18 cellular contexts compared by ENCODE assay signal in genomic region chr2:43165378-43166025, GRCh38.
A peak's percentile ranks its signal among the peaks of the same experiment; 100 is the strongest.
DNase-seq lines count a peak whose midpoint lies in the region; ATAC-seq, FAIRE-seq and TF ChIP-seq lines count a peak whose summit lies in the region.
"Had no signal": no experiment of that assay in that cellular context is flagged by ENCODE, and none has a peak within 500 bp of the region (broad histone marks: within the 10 kb centered on the region; RNA-seq: fewer than 3 reads in every experiment).

No MANE protein-coding gene starts in this region.

- RAD21 ChIA-PET in GM12878 (lab: Charles Lee; ENCODE audit: unreplicated experiment), result interaction anchor here (0.6 to 1.9 kb wide), 4 partner anchors 9 to 313 kb away, joined by 3 to 5 read pairs (median 4); no protein-coding TSS in a partner anchor

- H2AFZ ChIP-seq in H9 (ENCODE audit: low read length) (no peak overlapping the region), GM12878 (ENCODE audit: control insufficient read depth, low read depth, low read length) (no peak overlapping the region)

- SMC1A ChIA-PET in GM12878 (lab: Charles Lee; ENCODE audit: uncharacterized antibody, unreplicated experiment), result interaction anchor here (0.9 to 10.8 kb wide), 4 partner anchors 13 to 64 kb away, joined by 3 to 147 read pairs (median 6); no protein-coding TSS in a partner anchor

- CTCF ChIA-PET in GM12878 (lab: Yijun Ruan, JAX), result no interaction called here
- CTCF ChIA-PET in naive thymus-derived CD4-positive, alpha-beta T cell (lab: Charles Lee), result interaction anchor here (0.9 to 11.5 kb wide), 3 partner anchors 57 to 77 kb away, joined by 3 to 76 read pairs (median 4); partner anchors contain the start of gene ZFP36L2

- TF ChIP-seq POLR2A in GM12878 (IDR thresholded peaks at IDR 0.05; ENCODE audit: low read depth, low read length) (no peak), stomach (IDR thresholded peaks at IDR 0.05) (no peak)

- H3K4me3 ChIP-seq in BLaER1 treated with 17β-estradiol and CSF1 and Interleukin-3, amounts not matched to agents 10 nM and 100 nM, result no peak overlapping the region
- H3K4me3 ChIP-seq in GM12878, result no peak overlapping the region
- H3K4me3 ChIP-seq in naive thymus-derived CD4-positive, alpha-beta T cell (ENCODE audit: low read length), result no peak overlapping the region
- no peak overlapping the region for H3K4me3 ChIP-seq in stomach

- TF ChIP-seq CTCF in H9 (conservative IDR thresholded peaks at IDR 0.05) (peak; percentile 63), GM12878 (IDR thresholded peaks at IDR 0.05 in 2 of 3, conservative IDR thresholded peaks at IDR 0.05 in 1 of 3; ENCODE audit: control insufficient read depth in 2 of 3, extremely low read depth in 1 of 3, insufficient read depth in 1 of 3, low read depth in 3 of 3, low read length in 3 of 3) (0 out of 6 replicates have a peak, but pooled peaks of 1 of the 3 experiments have one; percentile 6), stomach (IDR thresholded peaks at IDR 0.05) (no peak)

- H3K56ac ChIP-seq in H9 (ENCODE audit: insufficient read length, low read depth, low read length), result no peak overlapping the region

- H3K36me3 Mint-ChIP-seq in H9 (ENCODE audit: insufficient read depth in 1 of 3, low read depth in 3 of 3), result no peaks in the 10 kb centered on the region
- no peaks in the 10 kb centered on the region for H3K36me3 Mint-ChIP-seq in naive thymus-derived CD4-positive, alpha-beta T cell
- no peaks in the 10 kb centered on the region for H3K36me3 Mint-ChIP-seq in activated CD4-positive, alpha-beta T cell treated with anti-CD3 and anti-CD28 coated beads, Interleukin-2, amount 10 ng/mL, durations not matched to agents 24 days and 14 days (ENCODE audit: low read depth)

- H3K23ac ChIP-seq in H9 (ENCODE audit: insufficient read length, low read depth, low read length), result no peak overlapping the region

- BruUV-seq in GM12878 (replicated peaks; lab: Mats Ljungman, UMichigan), result no TSS peak

- ATAC-seq in GM12878, result no peak
- ATAC-seq in naive thymus-derived CD4-positive, alpha-beta T cell, result no peak
- ATAC-seq: activated T-helper 17 cell treated with anti-CD3 and anti-CD28 coated beads, Interleukin-2, amount 50 U/mL, for 72 hours; esophagus mucosa; stimulated activated naive CD8-positive, alpha-beta T cell treated with anti-CD3 and anti-CD28 coated beads, Interleukin-15, Interleukin-2, amounts not matched to agents 100 U/mL and 50 U/mL, for 24 hours had no signal

- no peaks in the 10 kb centered on the region for H3K36me3 ChIP-seq in BLaER1 treated with 17β-estradiol and CSF1 and Interleukin-3, amounts not matched to agents 10 nM and 100 nM
- no peaks in the 10 kb centered on the region for H3K36me3 ChIP-seq in GM12878 (ENCODE audit: control insufficient read depth in 2 of 2, insufficient read depth in 2 of 2, low read length in 1 of 2)
- H3K36me3 ChIP-seq in naive thymus-derived CD4-positive, alpha-beta T cell (ENCODE audit: control insufficient read depth in 2 of 3, insufficient read depth in 3 of 3, low read length in 3 of 3), result no peaks in the 10 kb centered on the region
- no peaks in the 10 kb centered on the region for H3K36me3 ChIP-seq in stomach

- POLR2A ChIA-PET in GM12878 (lab: Charles Lee), result interaction anchor here (1.3 to 1.7 kb wide), 2 partner anchors 10 to 56 kb away, joined by 3 to 8 read pairs; no protein-coding TSS in a partner anchor
- POLR2A ChIA-PET in naive thymus-derived CD4-positive, alpha-beta T cell (lab: Charles Lee), result interaction anchor here (7.0 to 43.2 kb wide), 4 partner anchors 8 to 52 kb away, joined by 130 to 1899 read pairs (median 902); partner anchors contain the start of gene ZFP36L2

- no peaks in the 10 kb centered on the region for H3K27me3 ChIP-seq in BLaER1 treated with 17β-estradiol and CSF1 and Interleukin-3, amounts not matched to agents 10 nM and 100 nM
- H3K27me3 ChIP-seq in H9 (ENCODE audit: insufficient read depth, low read length) (no peaks in the 10 kb centered on the region), GM12878 (replicated peaks in 1 of 2; ENCODE audit: control insufficient read depth in 2 of 2, insufficient read depth in 2 of 2, low read length in 1 of 2) (no peaks in the 10 kb centered on the region), stomach (no peaks in the 10 kb centered on the region)
- no peaks in the 10 kb centered on the region for H3K27me3 ChIP-seq in naive thymus-derived CD4-positive, alpha-beta T cell (ENCODE audit: control insufficient read depth in 2 of 2, insufficient read depth in 2 of 2, low read length in 2 of 2)

- no peak overlapping the region for H3K27ac Mint-ChIP-seq in H9
- peak overlapping the region; percentile 27 to 89 (median 57) for H3K27ac Mint-ChIP-seq in naive thymus-derived CD4-positive, alpha-beta T cell
- H3K27ac Mint-ChIP-seq in activated CD4-positive, alpha-beta T cell treated with anti-CD3 and anti-CD28 coated beads, Interleukin-2, amount 10 ng/mL, durations not matched to agents 24 days and 14 days, result no peak overlapping the region

- H3K79me2 ChIP-seq in H9 (ENCODE audit: insufficient read depth, low read length) (no peaks in the 10 kb centered on the region), GM12878 (ENCODE audit: control insufficient read depth, insufficient read depth, low read length) (no peaks in the 10 kb centered on the region)

- no peak overlapping the region for H4K91ac ChIP-seq in H9 (ENCODE audit: insufficient read length, low read depth, low read length)

- WGBS in H9 (ENCODE audit: extremely low coverage, insufficient read length, low lambda C conversion rate), result no CpG with 5 or more reads among the region's 8 CpGs
- WGBS in GM12878 (ENCODE audit: insufficient coverage, insufficient replicate concordance, low lambda C conversion rate, missing lambda C conversion rate), result 76% methylated on average over 8 of the region's 8 CpGs
- WGBS in stomach, 5 donors, result 85 to 90% (median 88%) methylated on average over 8 of the region's 8 CpGs

- H2BK120ac ChIP-seq in H9 (ENCODE audit: low read depth, low read length, poor library complexity, severe bottlenecking), result no peak overlapping the region

- no peaks in the 10 kb centered on the region for H3K9me3 ChIP-seq in BLaER1 treated with 17β-estradiol and CSF1 and Interleukin-3, amounts not matched to agents 10 nM and 100 nM (replicated peaks in 1 of 11)
- H3K9me3 ChIP-seq in H9 (ENCODE audit: control insufficient read depth, low read depth, low read length), result no peaks in the 10 kb centered on the region
- no peaks in the 10 kb centered on the region for H3K9me3 ChIP-seq in GM12878 (replicated peaks; ENCODE audit: control insufficient read depth, insufficient read depth, low read length)
- no peaks in the 10 kb centered on the region for H3K9me3 ChIP-seq in naive thymus-derived CD4-positive, alpha-beta T cell (ENCODE audit: control insufficient read depth in 2 of 3, low read length in 3 of 3)
- no peaks in the 10 kb centered on the region for H3K9me3 ChIP-seq in stomach

- DNase-seq in H9, result no peak
- DNase-seq in GM12878 (ENCODE audit: low read depth, low spot score), result no peak
- no peak for DNase-seq in naive thymus-derived CD4-positive, alpha-beta T cell
- DNase-seq in stomach, result no peak
- no peak for DNase-seq in NOMO-1 (lab: John Stamatoyannopoulos, UW; ENCODE audit: unreplicated experiment in 2 of 2)
- no peak for DNase-seq in activated CD4-positive, CD25-positive, alpha-beta regulatory T cell treated with anti-CD3 and anti-CD28 coated beads, Interleukin-2, amount 50 U/mL, for 72 hours
- no peak for DNase-seq in activated CD4-positive, alpha-beta T cell treated with anti-CD3 and anti-CD28 coated beads, Interleukin-2, amount 10 ng/mL, durations not matched to agents 24 days and 14 days
- DNase-seq: activated CD4-positive, alpha-beta T cell treated with anti-CD3 and anti-CD28 coated beads for 48 hours; caudate nucleus; Karpas-422; NCI-H2029 treated with DMSO at 0.1 percent for 48 hours; NK-92 treated with Interleukin-12 subunit alpha and Interleukin-12 subunit beta, amount 100 ng/mL, for 24 hours; stimulated activated CD4-positive, alpha-beta T cell treated with anti-CD3 and anti-CD28 coated beads, Interleukin-4, amount 100 ng/mL, for 1 hour; stimulated activated naive CD8-positive, alpha-beta T cell treated with anti-CD3 and anti-CD28 coated beads, Interleukin-15, Interleukin-2, amounts not matched to agents 100 U/mL and 50 U/mL, for 24 hours had no signal

- no peak overlapping the region for H2AK5ac ChIP-seq in H9 (ENCODE audit: insufficient read length, low read length)

- TF ChIP-seq EP300 in GM12878 (IDR thresholded peaks at IDR 0.05; ENCODE audit: borderline replicate concordance in 1 of 2, control insufficient read depth in 1 of 2, low read depth in 2 of 2, low read length in 2 of 2), result no peak
- TF ChIP-seq EP300 in stomach (IDR thresholded peaks at IDR 0.05), result no peak

- H2BK5ac ChIP-seq in H9 (ENCODE audit: insufficient read length, low read length), result no peak overlapping the region

- H3K23me2 ChIP-seq in H9 (ENCODE audit: insufficient read length, low read depth, low read length, poor library complexity, severe bottlenecking), result no peaks in the 10 kb centered on the region

- H4K20me1 ChIP-seq in BLaER1 treated with 17β-estradiol and CSF1 and Interleukin-3, amounts not matched to agents 10 nM and 100 nM, result peaks cover 0 to 31% (median 0%) of the 10 kb centered on the region in 11 experiments; a peak in 4 of 22 replicates
- H4K20me1 ChIP-seq in H9 (ENCODE audit: control insufficient read depth, insufficient read depth, insufficient read length), result no peaks in the 10 kb centered on the region
- no peaks in the 10 kb centered on the region for H4K20me1 ChIP-seq in GM12878 (ENCODE audit: control insufficient read depth, insufficient read depth)

- no peak for TF ChIP-seq RAD21 in GM12878 (IDR thresholded peaks at IDR 0.05; ENCODE audit: insufficient read depth, low read depth, low read length)

- H3K79me1 ChIP-seq in H9 (ENCODE audit: insufficient read depth, low read depth, low read length, poor library complexity, severe bottlenecking), result no peaks in the 10 kb centered on the region

- peaks cover 2% of the 10 kb centered on the region for H3K27me3 Mint-ChIP-seq in H9 (ENCODE audit: low read depth)
- no peaks in the 10 kb centered on the region for H3K27me3 Mint-ChIP-seq in naive thymus-derived CD4-positive, alpha-beta T cell
- H3K27me3 Mint-ChIP-seq in activated CD4-positive, alpha-beta T cell treated with anti-CD3 and anti-CD28 coated beads, Interleukin-2, amount 10 ng/mL, durations not matched to agents 24 days and 14 days, result no peaks in the 10 kb centered on the region
- H3K27me3 Mint-ChIP-seq: activated T-helper 17 cell treated with anti-CD3 and anti-CD28 coated beads, Interleukin-2, amount 50 U/mL, for 72 hours had no signal

- in situ Hi-C loops in GM12878 (cut with MboI), result no loop called here

- H3K9me3 Mint-ChIP-seq in H9, result no peaks in the 10 kb centered on the region
- H3K9me3 Mint-ChIP-seq in naive thymus-derived CD4-positive, alpha-beta T cell, result peaks cover 0 to 2% (median 0%) of the 10 kb centered on the region in 11 donors
- H3K9me3 Mint-ChIP-seq in activated CD4-positive, alpha-beta T cell treated with anti-CD3 and anti-CD28 coated beads, Interleukin-2, amount 10 ng/mL, durations not matched to agents 24 days and 14 days, result no peaks in the 10 kb centered on the region
- H3K9me3 Mint-ChIP-seq: activated T-helper 17 cell treated with anti-CD3 and anti-CD28 coated beads, Interleukin-2, amount 50 U/mL, for 72 hours had no signal

- H4K8ac ChIP-seq in H9 (replicated peaks; ENCODE audit: insufficient read length, low read depth, low read length), result no peak overlapping the region

- H2BK15ac ChIP-seq in H9 (ENCODE audit: low read depth, low read length), result no peak overlapping the region

- no peak overlapping the region for H3K18ac ChIP-seq in H9 (ENCODE audit: insufficient read length, low read depth, low read length)

- no peak overlapping the region for H2BK12ac ChIP-seq in H9 (ENCODE audit: insufficient read length, low read depth, low read length)

- no peak overlapping the region for H3K9ac ChIP-seq in BLaER1 treated with 17β-estradiol and CSF1 and Interleukin-3, amounts not matched to agents 10 nM and 100 nM
- H3K9ac ChIP-seq in H9 (ENCODE audit: extremely low read depth, insufficient read length, low read length) (no peak overlapping the region), GM12878 (ENCODE audit: control insufficient read depth, insufficient read depth, low read length) (no peak overlapping the region)

- peak overlapping the region in 10 of 11 experiments; percentile 3 to 76 (median 34); a peak in 13 of 22 replicates for H3K4me2 ChIP-seq in BLaER1 treated with 17β-estradiol and CSF1 and Interleukin-3, amounts not matched to agents 10 nM and 100 nM
- H3K4me2 ChIP-seq in H9 (ENCODE audit: insufficient read depth, insufficient read length, low read length) (no peak overlapping the region), GM12878 (ENCODE audit: control insufficient read depth, insufficient read depth) (no peak overlapping the region)

- H3K4me1 Mint-ChIP-seq in H9, result peaks cover 22 to 28% of the 10 kb centered on the region in 2 experiments
- H3K4me1 Mint-ChIP-seq in naive thymus-derived CD4-positive, alpha-beta T cell, result peaks cover 47 to 89% (median 71%) of the 10 kb centered on the region in 7 donors
- peaks cover 50% of the 10 kb centered on the region for H3K4me1 Mint-ChIP-seq in activated CD4-positive, alpha-beta T cell treated with anti-CD3 and anti-CD28 coated beads, Interleukin-2, amount 10 ng/mL, durations not matched to agents 24 days and 14 days

- no peak overlapping the region for H3K4ac ChIP-seq in H9 (ENCODE audit: low read depth, low read length)

- no peak overlapping the region for H3T11ph ChIP-seq in H9 (ENCODE audit: low read length)

- intact Hi-C loops in GM12878 (cut with micrococcal nuclease; ENCODE audit: unreplicated experiment), result no loop called here
- intact Hi-C loops in naive thymus-derived CD4-positive, alpha-beta T cell (cut with micrococcal nuclease), result no loop called here
- intact Hi-C loops in stomach (cut with DNase I; ENCODE audit: low total_unique reads), result no loop called here
- intact Hi-C loops in activated CD4-positive, alpha-beta T cell treated with anti-CD3 and anti-CD28 coated beads, Interleukin-2, amount 10 ng/mL, durations not matched to agents 24 days and 14 days (cut with micrococcal nuclease), result no loop called here

- H4K5ac ChIP-seq in H9 (ENCODE audit: insufficient read length, low read depth, low read length), result no peak overlapping the region

- FAIRE-seq in GM12878 (lab: Jason Lieb, UNC), result no peak

- H3K4me3 Mint-ChIP-seq in H9, result no peak overlapping the region
- peak overlapping the region in 3 of 10 donors; percentile 10 to 63 (median 32) for H3K4me3 Mint-ChIP-seq in naive thymus-derived CD4-positive, alpha-beta T cell
- H3K4me3 Mint-ChIP-seq in activated CD4-positive, alpha-beta T cell treated with anti-CD3 and anti-CD28 coated beads, Interleukin-2, amount 10 ng/mL, durations not matched to agents 24 days and 14 days, result no peak overlapping the region
- H3K4me3 Mint-ChIP-seq: activated T-helper 17 cell treated with anti-CD3 and anti-CD28 coated beads, Interleukin-2, amount 50 U/mL, for 72 hours had no signal

- no peak overlapping the region for H3K27ac ChIP-seq in BLaER1 treated with 17β-estradiol and CSF1 and Interleukin-3, amounts not matched to agents 10 nM and 100 nM
- H3K27ac ChIP-seq in H9 (ENCODE audit: insufficient read length, low read depth, low read length), result no peak overlapping the region
- no peak overlapping the region for H3K27ac ChIP-seq in GM12878 (ENCODE audit: control insufficient read depth, insufficient read depth)
- H3K27ac ChIP-seq in naive thymus-derived CD4-positive, alpha-beta T cell (ENCODE audit: low read depth, low read length), result no peak overlapping the region
- H3K27ac ChIP-seq in stomach, result no peak overlapping the region
- H3K27ac ChIP-seq: C4-2B had no signal

- H3K4me1 ChIP-seq in BLaER1 treated with 17β-estradiol and CSF1 and Interleukin-3, amounts not matched to agents 10 nM and 100 nM, result peaks cover 64 to 99% (median 90%) of the 10 kb centered on the region in 10 experiments
- H3K4me1 ChIP-seq in H9 (ENCODE audit: insufficient read depth, low read length) (no peaks in the 10 kb centered on the region), GM12878 (ENCODE audit: control insufficient read depth, insufficient read depth, low read length) (peaks cover 19% of the 10 kb centered on the region), stomach (peaks cover 54 to 66% (median 58%) of the 10 kb centered on the region in 4 donors)
- H3K4me1 ChIP-seq in naive thymus-derived CD4-positive, alpha-beta T cell (ENCODE audit: control insufficient read depth in 2 of 2, insufficient read depth in 2 of 2, low read length in 2 of 2), result peaks cover 47 to 54% of the 10 kb centered on the region in 2 donors

- no peak overlapping the region for H3K14ac ChIP-seq in H9 (ENCODE audit: insufficient read depth, low read length)

- H2BK20ac ChIP-seq in H9 (ENCODE audit: low read depth, low read length, poor library complexity, severe bottlenecking), result no peak overlapping the region

Comparison
In these comparisons a context has a peak if more than half of its experiments do, and no peak if none do; other contexts are left out.
1. H3K4me2 ChIP-seq: peak in BLaER1 treated with 17β-estradiol and CSF1 and Interleukin-3, amounts not matched to agents 10 nM and 100 nM (10 of 11); none in H9 (single experiment) and GM12878 (single experiment).
2. H3K27ac Mint-ChIP-seq: peak in naive thymus-derived CD4-positive, alpha-beta T cell (9 of 9); none in H9 (0 of 3) and activated CD4-positive, alpha-beta T cell treated with anti-CD3 and anti-CD28 coated beads, Interleukin-2, amount 10 ng/mL, durations not matched to agents 24 days and 14 days (single experiment).